9 cellular contexts compared by ENCODE assay signal in genomic region chr2:107712857-107713256, GRCh38.
DNase-seq lines count a peak whose midpoint lies in the region; ATAC-seq and TF ChIP-seq lines count a peak whose summit lies in the region.
"Had no signal": no experiment of that assay in that cellular context is flagged by ENCODE, and none has a peak within 500 bp of the region (broad histone marks: within the 10 kb centered on the region; RNA-seq: fewer than 3 reads in every experiment).

No MANE protein-coding gene starts in this region.

- DNase-seq in DMS79 treated with DMSO at 0.1 percent for 48 hours (lab: John Stamatoyannopoulos, UW) (peak; percentile 65), right lobe of liver (no peak), posterior cingulate gyrus (no peak), T-helper 9 cell (no peak)
- DNase-seq in effector CD8-positive, alpha-beta T cell (lab: John Stamatoyannopoulos, UW) = no peak
- DNase-seq: SIG-M5 had no signal

- peak overlapping the region; percentile 37 for H3K4me3 ChIP-seq in OCI-LY1 (ENCODE audit: low read depth, low read length, poor library complexity, severe bottlenecking)
- H3K4me3 ChIP-seq in right lobe of liver = peak overlapping the region; percentile 12 to 43 (median 29)

- no peak for TF ChIP-seq CTCF in OCI-LY1 (IDR thresholded peaks at IDR 0.05; ENCODE audit: low read length)
- no peak for TF ChIP-seq CTCF in right lobe of liver (IDR thresholded peaks at IDR 0.05)

- H3F3A ChIP-seq in OCI-LY1 (ENCODE audit: insufficient read depth, low read length) = no peaks in the 10 kb centered on the region

- peak overlapping the region; percentile 81 for H2AFZ ChIP-seq in OCI-LY1 (ENCODE audit: low read length)

- no peak for TF ChIP-seq POLR2A in right lobe of liver (IDR thresholded peaks at IDR 0.05)

- WGBS in right lobe of liver (ENCODE audit: insufficient coverage, low coverage, low lambda C conversion rate, missing lambda C conversion rate) = 18% methylated on average over 6 of the region's 6 CpGs

- H3K27ac ChIP-seq in OCI-LY1 (ENCODE audit: low read depth, low read length, poor library complexity, severe bottlenecking) (no peak overlapping the region), right lobe of liver (no peak overlapping the region)

- no peaks in the 10 kb centered on the region for H3K79me2 ChIP-seq in OCI-LY1 (ENCODE audit: insufficient read depth, low read length)

- ATAC-seq in GM21529 (IDR thresholded peaks at IDR 0.05; ENCODE audit: unreplicated experiment) = peak; percentile 44
- ATAC-seq in right lobe of liver = peak; percentile 89 to 98 (median 90)
- ATAC-seq in GM19467 (IDR thresholded peaks at IDR 0.05; ENCODE audit: unreplicated experiment) = no peak

- H3K36me3 ChIP-seq in OCI-LY1 (ENCODE audit: insufficient read depth, low read length) (no peaks in the 10 kb centered on the region), right lobe of liver (no peaks in the 10 kb centered on the region)

- H3K27me3 ChIP-seq in OCI-LY1 (ENCODE audit: insufficient read depth, low read length) = no peaks in the 10 kb centered on the region
- no peaks in the 10 kb centered on the region for H3K27me3 ChIP-seq in right lobe of liver

- H3K9me2 ChIP-seq in OCI-LY1 (ENCODE audit: low read depth, low read length) = no peaks in the 10 kb centered on the region

- H3K4me2 ChIP-seq in OCI-LY1 (ENCODE audit: low read length) = peak overlapping the region; percentile 76

- H3K4me1 ChIP-seq in OCI-LY1 (ENCODE audit: insufficient read depth, low read length, severe bottlenecking) (peaks cover 22% of the 10 kb centered on the region), right lobe of liver (peaks cover 0 to 13% (median 0%) of the 10 kb centered on the region in 4 donors)

- H4K20me1 ChIP-seq in OCI-LY1 (ENCODE audit: insufficient read depth, low read length) = no peaks in the 10 kb centered on the region

- H3K9ac ChIP-seq in OCI-LY1 (ENCODE audit: low read length) = peak overlapping the region; percentile 44; the same call in 1 of the 2 replicates

- H3K9me3 ChIP-seq in OCI-LY1 (ENCODE audit: low read length) = no peaks in the 10 kb centered on the region
- no peaks in the 10 kb centered on the region for H3K9me3 ChIP-seq in right lobe of liver

- intact Hi-C loops in right lobe of liver (cut with DNase I) = no loop called here
- intact Hi-C loops in posterior cingulate gyrus (cut with DNase I) = no loop called here
